ENCODE assay signal across 8 cellular contexts in genomic region chr18:54357660-54358494, GRCh38. TPM values are rescaled to one million over a fixed set of nuclear protein-coding genes. Genes with fewer than 3 reads are reported as not detected.
DNase-seq lines count a peak whose midpoint lies in the region; ATAC-seq and TF ChIP-seq lines count a peak whose summit lies in the region.

C18orf54 (plus strand) TSS chr18:54357906; CDS start chr18:54360573, 2,667 bp downstream.
STARD6 (minus strand) TSS chr18:54357858; CDS start chr18:54354573, 3,285 bp downstream.

- H3K27me3 Mint-ChIP-seq in activated T-helper 1 cell treated with anti-CD3 and anti-CD28 coated beads, Interleukin-12 subunit alpha, Interleukin-12 subunit beta, Interleukin-2, Interleukin-4 antibody, amounts not matched to agents 30 ng/mL and 10 ng/mL and 1 ng/mL, durations not matched to agents 14 hours and 24 hours and 36 hours (ENCODE audit: insufficient read depth), result no peaks in the 10 kb centered on the region
- peaks cover 0 to 7% of the 10 kb centered on the region in 2 donors for H3K27me3 Mint-ChIP-seq in natural killer cell treated with Interleukin-12 subunit alpha and Interleukin-12 subunit beta and Interleukin-15 and Interleukin-18, amount 100 ng/mL, for 72 hours

- H3K4me2 ChIP-seq in GM23248 (ENCODE audit: unreplicated experiment), result peak within 1 kb of the TSS; percentile 93
- peak within 1 kb of the TSS; percentile 75 for H3K4me2 ChIP-seq in Karpas-422 (ENCODE audit: low read depth, low read length, poor library complexity, severe bottlenecking)

- H3K9me2 ChIP-seq in GM23248 (ENCODE audit: insufficient read depth) (no peaks in the 10 kb centered on the region), Karpas-422 (replicated peaks; ENCODE audit: insufficient read depth, low read length) (no peaks in the 10 kb centered on the region)

- DNase-seq in EL, result peak; percentile 91
- DNase-seq in GM23248, result peak; percentile 95
- DNase-seq in Karpas-422, result peak; percentile 97
- peak; percentile 86 to 95 (median 88) for DNase-seq in Peyer's patch
- peak; percentile 93 for DNase-seq in activated T-helper 1 cell treated with anti-CD3 and anti-CD28 coated beads, Interleukin-12 subunit alpha, Interleukin-12 subunit beta, Interleukin-2, Interleukin-4 antibody, amounts not matched to agents 30 ng/mL and 10 ng/mL and 1 ng/mL, durations not matched to agents 14 hours and 24 hours and 36 hours (ENCODE audit: low spot score)
- peak; percentile 86 for DNase-seq in fibroblast of peridontal ligament (ENCODE audit: extremely low read depth)
- peak; percentile 93 for DNase-seq in natural killer cell treated with Interleukin-12 subunit alpha and Interleukin-12 subunit beta and Interleukin-15 and Interleukin-18, amount 100 ng/mL, for 72 hours (ENCODE audit: low spot score)
- DNase-seq in stimulated activated naive CD4-positive, alpha-beta T cell treated with Interleukin-2 at 50 U/mL for 16 hours (lab: John Stamatoyannopoulos, UW), result peak; percentile 86

- H3K9me3 ChIP-seq in GM23248 (ENCODE audit: low read depth) (no peaks in the 10 kb centered on the region), Karpas-422 (ENCODE audit: low read length) (no peaks in the 10 kb centered on the region), Peyer's patch (no peaks in the 10 kb centered on the region)

- H3K4me3 Mint-ChIP-seq in activated T-helper 1 cell treated with anti-CD3 and anti-CD28 coated beads, Interleukin-12 subunit alpha, Interleukin-12 subunit beta, Interleukin-2, Interleukin-4 antibody, amounts not matched to agents 30 ng/mL and 10 ng/mL and 1 ng/mL, durations not matched to agents 14 hours and 24 hours and 36 hours, result peak within 1 kb of the TSS; percentile 98
- peak within 1 kb of the TSS; percentile 97 for H3K4me3 Mint-ChIP-seq in natural killer cell treated with Interleukin-12 subunit alpha and Interleukin-12 subunit beta and Interleukin-15 and Interleukin-18, amount 100 ng/mL, for 72 hours

- TF ChIP-seq POLR2A in Peyer's patch (IDR thresholded peaks at IDR 0.05), result peak in 1 of 2 donors; percentile 37

- no peaks in the 10 kb centered on the region for H3K9me3 Mint-ChIP-seq in activated T-helper 1 cell treated with anti-CD3 and anti-CD28 coated beads, Interleukin-12 subunit alpha, Interleukin-12 subunit beta, Interleukin-2, Interleukin-4 antibody, amounts not matched to agents 30 ng/mL and 10 ng/mL and 1 ng/mL, durations not matched to agents 14 hours and 24 hours and 36 hours
- H3K9me3 Mint-ChIP-seq in natural killer cell treated with Interleukin-12 subunit alpha and Interleukin-12 subunit beta and Interleukin-15 and Interleukin-18, amount 100 ng/mL, for 72 hours, result no peaks in the 10 kb centered on the region

- H3K4me1 ChIP-seq in GM23248 (ENCODE audit: insufficient read depth) (peaks cover 8% of the 10 kb centered on the region; the same call in 1 of the 2 replicates), Karpas-422 (ENCODE audit: low read length) (peaks cover 22% of the 10 kb centered on the region), Peyer's patch (peaks cover 0 to 7% (median 0%) of the 10 kb centered on the region in 4 donors)

- peak; percentile 28 to 51 (median 39) for TF ChIP-seq CTCF in Peyer's patch (IDR thresholded peaks at IDR 0.05)

- H3K4me1 Mint-ChIP-seq in activated T-helper 1 cell treated with anti-CD3 and anti-CD28 coated beads, Interleukin-12 subunit alpha, Interleukin-12 subunit beta, Interleukin-2, Interleukin-4 antibody, amounts not matched to agents 30 ng/mL and 10 ng/mL and 1 ng/mL, durations not matched to agents 14 hours and 24 hours and 36 hours (ENCODE audit: low read depth), result peaks cover 34% of the 10 kb centered on the region
- H3K4me1 Mint-ChIP-seq in natural killer cell treated with Interleukin-12 subunit alpha and Interleukin-12 subunit beta and Interleukin-15 and Interleukin-18, amount 100 ng/mL, for 72 hours (ENCODE audit: low read depth in 2 of 2), result peaks cover 19% of the 10 kb centered on the region in 2 donors

- 1 to 2% methylated on average over 43 to 62 of the region's 62 CpGs for WGBS in GM23248 (ENCODE audit: low coverage in 1 of 2, low lambda C conversion rate in 2 of 2, missing lambda C conversion rate in 2 of 2), 2 experiments

- peak; percentile 97 to 99 for ATAC-seq in natural killer cell treated with Interleukin-12 subunit alpha and Interleukin-12 subunit beta and Interleukin-15 and Interleukin-18, amount 100 ng/mL, for 72 hours

- intact Hi-C loops in activated T-helper 1 cell treated with anti-CD3 and anti-CD28 coated beads, Interleukin-12 subunit alpha, Interleukin-12 subunit beta, Interleukin-2, Interleukin-4 antibody, amounts not matched to agents 30 ng/mL and 10 ng/mL and 1 ng/mL, durations not matched to agents 14 hours and 24 hours and 36 hours (cut with micrococcal nuclease), result loop anchor here (1.0 to 10.0 kb wide), 9 partner anchors 31 to 423 kb away; partner anchors contain the start of genes MBD2 and POLI

- H3K4me3 ChIP-seq in GM23248, result peak within 1 kb of the TSS; percentile 92
- peak within 1 kb of the TSS; percentile 83 for H3K4me3 ChIP-seq in Karpas-422 (ENCODE audit: low read length)
- peak within 1 kb of the TSS; percentile 54 to 76 (median 62) for H3K4me3 ChIP-seq in Peyer's patch

- H4K20me1 ChIP-seq in GM23248 (ENCODE audit: insufficient read depth), result no peaks in the 10 kb centered on the region
- no peaks in the 10 kb centered on the region for H4K20me1 ChIP-seq in Karpas-422 (ENCODE audit: insufficient read depth, low read depth, low read length)

- H3K36me3 Mint-ChIP-seq in activated T-helper 1 cell treated with anti-CD3 and anti-CD28 coated beads, Interleukin-12 subunit alpha, Interleukin-12 subunit beta, Interleukin-2, Interleukin-4 antibody, amounts not matched to agents 30 ng/mL and 10 ng/mL and 1 ng/mL, durations not matched to agents 14 hours and 24 hours and 36 hours (ENCODE audit: low read depth), result peaks cover 17% of the 10 kb centered on the region
- peaks cover 10% of the 10 kb centered on the region for H3K36me3 Mint-ChIP-seq in natural killer cell treated with Interleukin-12 subunit alpha and Interleukin-12 subunit beta and Interleukin-15 and Interleukin-18, amount 100 ng/mL, for 72 hours

- H3K36me3 ChIP-seq in GM23248 (ENCODE audit: low read depth) (no peaks in the 10 kb centered on the region), Karpas-422 (ENCODE audit: insufficient read depth, low read length) (peaks cover 21% of the 10 kb centered on the region; the same call in 1 of the 2 replicates), Peyer's patch (no peaks in the 10 kb centered on the region)

- no peaks in the 10 kb centered on the region for H3F3A ChIP-seq in GM23248 (ENCODE audit: insufficient read depth)

- H3K9ac ChIP-seq in GM23248, result peak within 1 kb of the TSS; percentile 85
- peak within 1 kb of the TSS; percentile 86 for H3K9ac ChIP-seq in Karpas-422 (ENCODE audit: low read length)

- peak within 1 kb of the TSS; percentile 97 for H3K27ac Mint-ChIP-seq in activated T-helper 1 cell treated with anti-CD3 and anti-CD28 coated beads, Interleukin-12 subunit alpha, Interleukin-12 subunit beta, Interleukin-2, Interleukin-4 antibody, amounts not matched to agents 30 ng/mL and 10 ng/mL and 1 ng/mL, durations not matched to agents 14 hours and 24 hours and 36 hours
- peak within 1 kb of the TSS; percentile 94 to 96 for H3K27ac Mint-ChIP-seq in natural killer cell treated with Interleukin-12 subunit alpha and Interleukin-12 subunit beta and Interleukin-15 and Interleukin-18, amount 100 ng/mL, for 72 hours

- peak within 1 kb of the TSS; percentile 93 for H2AFZ ChIP-seq in GM23248
- H2AFZ ChIP-seq in Karpas-422 (ENCODE audit: low read length), result peak within 1 kb of the TSS; percentile 88

- H3K27ac ChIP-seq in GM23248, result peak within 1 kb of the TSS; percentile 59
- peak within 1 kb of the TSS; percentile 76 for H3K27ac ChIP-seq in Karpas-422 (ENCODE audit: low read length)
- peak within 1 kb of the TSS; percentile 45 to 78 (median 65) for H3K27ac ChIP-seq in Peyer's patch

- no peaks in the 10 kb centered on the region for H3K27me3 ChIP-seq in GM23248 (replicated peaks; ENCODE audit: insufficient read depth)
- no peaks in the 10 kb centered on the region for H3K27me3 ChIP-seq in Karpas-422 (ENCODE audit: low read length)
- H3K27me3 ChIP-seq in Peyer's patch, result no peaks in the 10 kb centered on the region

- in situ Hi-C loops in GM23248 (cut with MboI), result no loop called here

- peaks cover 18% of the 10 kb centered on the region for H3K79me2 ChIP-seq in GM23248 (ENCODE audit: insufficient read depth)
- H3K79me2 ChIP-seq in Karpas-422 (ENCODE audit: low read length), result peaks cover 41% of the 10 kb centered on the region

RNA-seq across cellular contexts. Expression of gene C18orf54, which starts in this region (rescaled TPM):
- 2.8 TPM in 2 replicates for total RNA-seq in GM23248 (2014; rRNA removed; shearing (Covaris generic))
- polyA plus RNA-seq in GM23248 (2016; fragmentation: Nextera tagmentation; extraction: Ambion mirVana), result 3.5 and 3.6 TPM in 2 replicates
- total RNA-seq in Karpas-422 (2014; rRNA removed; shearing (Covaris generic); ENCODE audit: low replicate concordance), result 4.2 and 14.3 TPM in 2 replicates
- 1 to 10 TPM in 3 of 4 donors, under 1 TPM in 1; 0.57 to 2.5 (median 1.4) TPM for total RNA-seq in Peyer's patch
- 10.4 and 10.7 TPM in 2 replicates for total RNA-seq in activated T-helper 1 cell treated with anti-CD3 and anti-CD28 coated beads, Interleukin-12 subunit alpha, Interleukin-12 subunit beta, Interleukin-2, Interleukin-4 antibody, amounts not matched to agents 30 ng/mL and 10 ng/mL and 1 ng/mL, durations not matched to agents 14 hours and 24 hours and 36 hours
- total RNA-seq in natural killer cell treated with Interleukin-12 subunit alpha and Interleukin-12 subunit beta and Interleukin-15 and Interleukin-18, amount 100 ng/mL, for 72 hours, result 10 to 100 TPM in 1 of 2 donors, 1 to 10 TPM in 1; 5.9 to 12.4 TPM

RNA-seq across cellular contexts. Expression of gene STARD6, which starts in this region (rescaled TPM):
- not detected in 2 replicates for total RNA-seq in GM23248 (2014; rRNA removed; shearing (Covaris generic))
- not detected in 2 replicates for polyA plus RNA-seq in GM23248 (2016; fragmentation: Nextera tagmentation; extraction: Ambion mirVana)
- 0.47 TPM in 1 of 2 replicates, not detected in the other for total RNA-seq in Karpas-422 (2014; rRNA removed; shearing (Covaris generic); ENCODE audit: low replicate concordance)
- total RNA-seq in Peyer's patch, result not detected
- 0.54 and 0.65 TPM in 2 replicates for total RNA-seq in activated T-helper 1 cell treated with anti-CD3 and anti-CD28 coated beads, Interleukin-12 subunit alpha, Interleukin-12 subunit beta, Interleukin-2, Interleukin-4 antibody, amounts not matched to agents 30 ng/mL and 10 ng/mL and 1 ng/mL, durations not matched to agents 14 hours and 24 hours and 36 hours
- total RNA-seq in natural killer cell treated with Interleukin-12 subunit alpha and Interleukin-12 subunit beta and Interleukin-15 and Interleukin-18, amount 100 ng/mL, for 72 hours, result not detected

Comparison
In these comparisons a context has a peak if more than half of its experiments do, and no peak if none do; other contexts are left out.
1. Peak in every context shown above with its lines: DNase-seq, ATAC-seq, H3K4me3 ChIP-seq and H3K27ac ChIP-seq.